2 cellular contexts compared by ENCODE assay signal in genomic region chr5:20113930-20114329, GRCh38.
TF ChIP-seq lines count a peak whose summit lies in the region.

No MANE protein-coding gene starts in this region.

TF ChIP-seq in HepG2, 621 proteins besides CTCF, POLR2A, EP300 and RAD21 (continued from another document):
- TF ChIP-seq MAFF (IDR thresholded peaks at IDR 0.05; ENCODE audit: low read depth, low read length) = peak; percentile 37; the same call in 1 of the 2 replicates
- no peak for TF ChIP-seq JUND (CRISPR knock-in tag; IDR thresholded peaks at IDR 0.05)
- TF ChIP-seq HNF4G (IDR thresholded peaks at IDR 0.05; ENCODE audit: borderline replicate concordance, low read depth, low read length) = no peak
- TF ChIP-seq HNF4G (CRISPR knock-in tag; IDR thresholded peaks at IDR 0.05; ENCODE audit: borderline replicate concordance, low read depth) = no peak
- no peak for TF ChIP-seq SUZ12 (IDR thresholded peaks at IDR 0.05; ENCODE audit: low read depth, low read length)
- no peak for TF ChIP-seq ZNF557 (CRISPR knock-in tag; IDR thresholded peaks at IDR 0.05)
- no peak for TF ChIP-seq TBX2 (CRISPR knock-in tag; IDR thresholded peaks at IDR 0.05; ENCODE audit: borderline replicate concordance)
- no peak for TF ChIP-seq ZNF224 (CRISPR knock-in tag; IDR thresholded peaks at IDR 0.05)
- no peak for TF ChIP-seq ZBTB14 (CRISPR knock-in tag; IDR thresholded peaks at IDR 0.05)
- TF ChIP-seq ZSCAN31 (CRISPR knock-in tag; IDR thresholded peaks at IDR 0.05; ENCODE audit: low read depth) = no peak
- TF ChIP-seq CENPBD1 (CRISPR knock-in tag; IDR thresholded peaks at IDR 0.05; ENCODE audit: borderline replicate concordance, low read depth) = no peak
- no peak for TF ChIP-seq ZBTB4 (CRISPR knock-in tag; IDR thresholded peaks at IDR 0.05; ENCODE audit: borderline replicate concordance)
- peak; percentile 57 to 61 for TF ChIP-seq MAFK (conservative IDR thresholded peaks at IDR 0.05 in 1 of 2, IDR thresholded peaks at IDR 0.05 in 1 of 2; ENCODE audit: low read length in 2 of 2)

TF ChIP-seq in IMR-90, 13 proteins besides CTCF, POLR2A, EP300 and RAD21 (continued from another document):
- TF ChIP-seq ELK1 (IDR thresholded peaks at IDR 0.05; ENCODE audit: borderline replicate concordance, low read depth, low read length) = no peak
- TF ChIP-seq FOS (IDR thresholded peaks at IDR 0.05; ENCODE audit: low read depth, low read length) = no peak
